In the genomic region with DNA sequence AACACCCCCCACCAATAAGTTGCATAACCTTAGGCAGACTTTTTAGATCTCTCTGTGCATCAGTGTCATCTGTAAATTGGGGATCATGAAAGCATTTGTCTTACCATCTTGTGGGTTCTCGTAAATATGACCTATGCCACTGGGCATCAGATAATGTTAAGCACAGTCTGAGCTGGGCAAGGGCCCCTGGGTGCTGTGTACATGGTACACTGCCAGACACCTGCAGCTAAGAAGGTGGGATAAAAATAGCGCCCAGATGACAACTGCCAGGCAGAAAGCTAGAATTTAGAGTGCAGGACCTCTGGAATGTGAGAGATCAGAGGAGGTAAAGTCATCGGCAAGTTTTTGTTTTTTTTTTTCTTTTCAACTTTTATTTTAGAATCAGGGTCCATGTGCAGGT, we compare ENCODE assay signal across 29 cellular contexts.
"Had no signal": no experiment of that assay in that cellular context is flagged by ENCODE, and none has a peak within 500 bp of the region (broad histone marks: within the 10 kb centered on the region; RNA-seq: fewer than 3 reads in every experiment).

No MANE protein-coding gene starts in this region.

- H3K9me3 ChIP-seq: esophagus squamous epithelium, mucosa of descending colon, testis, tibial artery had no signal

- H3K4me3 ChIP-seq: esophagus squamous epithelium, lung, mucosa of descending colon, neural progenitor cell, smooth muscle cell, testis, tibial artery had no signal

- H3K79me2 ChIP-seq: parathyroid adenoma had no signal

- FAIRE-seq: colon, endothelial cell of umbilical vein had no signal

- H3K9ac ChIP-seq: neural progenitor cell, parathyroid adenoma had no signal

- ATAC-seq: left colon; mucosa of descending colon; naive thymus-derived CD4-positive, alpha-beta T cell; sciatic nerve; stimulated activated naive CD8-positive, alpha-beta T cell treated with anti-CD3 and anti-CD28 coated beads, Interleukin-15, Interleukin-2, amounts not matched to agents 100 U/mL and 50 U/mL, for 24 hours had no signal

- H3K4me3 Mint-ChIP-seq: immature natural killer cell; mesothelial cell of epicardium; naive thymus-derived CD4-positive, alpha-beta T cell; nephron; neural progenitor cell; type B pancreatic cell had no signal

- H3K36me3 Mint-ChIP-seq: immature natural killer cell; mesothelial cell of epicardium; naive thymus-derived CD4-positive, alpha-beta T cell; neural progenitor cell; type B pancreatic cell had no signal

- DNase-seq: effector memory CD4-positive, alpha-beta T cell; esophagus squamous epithelium; foreskin melanocyte; hypothalamus; immature natural killer cell; islet precursor cell; kidney glomerular epithelial cell; left colon; mesenchymal stem cell; mucosa of descending colon; naive thymus-derived CD4-positive, alpha-beta T cell; stimulated activated CD4-positive, alpha-beta T cell treated with anti-CD3 and anti-CD28 coated beads, Interleukin-12 subunit alpha, Interleukin-12 subunit beta, amount 100 ng/mL, for 4 hours; stimulated activated CD4-positive, alpha-beta T cell treated with anti-CD3 and anti-CD28 coated beads, Interleukin-1b, Interleukin-23, amount 100 ng/mL, for 48 hours; stimulated activated CD4-positive, alpha-beta T cell treated with anti-CD3 and anti-CD28 coated beads, Interleukin-4, amount 100 ng/mL, for 1 hour; stimulated activated CD8-positive, alpha-beta memory T cell treated with anti-CD3 and anti-CD28 coated beads, Interleukin-4, amount 100 ng/mL, for 48 hours; stimulated activated naive CD8-positive, alpha-beta T cell treated with anti-CD3 and anti-CD28 coated beads, Interleukin-15, Interleukin-2, amounts not matched to agents 100 U/mL and 50 U/mL, for 24 hours; testis; tibial artery had no signal

- H2AFZ ChIP-seq: neural progenitor cell, parathyroid adenoma had no signal

- H3K4me1 ChIP-seq: parathyroid adenoma, testis had no signal

- H3K4me2 ChIP-seq: neural progenitor cell, smooth muscle cell had no signal

- H3K9me3 Mint-ChIP-seq: immature natural killer cell; mesothelial cell of epicardium; naive thymus-derived CD4-positive, alpha-beta T cell; neural progenitor cell; type B pancreatic cell had no signal

- H3K27me3 ChIP-seq: neural progenitor cell, testis had no signal

- H3K27ac Mint-ChIP-seq: immature natural killer cell; mesothelial cell of epicardium; naive thymus-derived CD4-positive, alpha-beta T cell; nephron; neural progenitor cell; progenitor cell of endocrine pancreas; type B pancreatic cell had no signal

- H3K36me3 ChIP-seq: esophagus squamous epithelium, neural progenitor cell, tibial artery had no signal

- H3K27ac ChIP-seq: esophagus squamous epithelium, neural progenitor cell, parathyroid adenoma, testis, tibial artery had no signal
